Comparison of ENCODE assay signal across 27 cellular contexts in the genomic region with DNA sequence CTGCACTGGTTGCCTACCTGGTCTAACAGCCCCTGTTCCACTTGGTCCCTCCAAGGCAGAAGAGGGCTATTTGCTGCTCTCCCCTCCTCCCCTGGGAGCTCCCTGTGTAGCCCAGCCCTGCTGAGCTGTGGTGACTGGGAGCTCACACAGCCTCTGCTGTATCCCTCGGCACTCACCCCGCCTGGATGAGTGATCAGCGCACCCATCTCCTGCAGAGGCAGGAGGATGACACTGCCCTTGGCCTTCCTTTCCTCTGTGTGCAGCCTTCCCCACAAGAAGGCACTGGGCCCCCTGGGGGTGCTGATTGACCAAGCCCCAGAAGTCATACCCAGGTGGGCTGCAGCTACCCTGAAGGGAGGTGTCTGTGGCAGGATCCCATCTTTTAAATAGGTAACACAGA.
"Had no signal": no experiment of that assay in that cellular context is flagged by ENCODE, and none has a peak within 500 bp of the region (broad histone marks: within the 10 kb centered on the region; RNA-seq: fewer than 3 reads in every experiment).

No MANE protein-coding gene starts in this region.

- H3K4me1 ChIP-seq: gastroesophageal sphincter, heart right ventricle, neural progenitor cell, psoas muscle, right lobe of liver, testis, upper lobe of right lung had no signal

- H3K27me3 Mint-ChIP-seq: activated naive CD4-positive, alpha-beta T cell treated with anti-CD3 and anti-CD28 coated beads, Interleukin-2, amount 10 ng/mL, durations not matched to agents 7 days and 5 days; activated naive CD8-positive, alpha-beta T cell treated with anti-CD3 and anti-CD28 coated beads, Interleukin-2, amount 50 U/mL, for 24 hours had no signal

- H3K9ac ChIP-seq: neural progenitor cell had no signal

- H3K9me3 Mint-ChIP-seq: activated naive CD4-positive, alpha-beta T cell treated with anti-CD3 and anti-CD28 coated beads, Interleukin-2, amount 10 ng/mL, durations not matched to agents 7 days and 5 days; activated naive CD8-positive, alpha-beta T cell treated with anti-CD3 and anti-CD28 coated beads, Interleukin-2, amount 50 U/mL, for 24 hours; central memory CD8-positive, alpha-beta T cell; memory B cell; naive B cell; neural progenitor cell; stimulated activated effector memory CD8-positive, alpha-beta T cell treated with anti-CD3 and anti-CD28 coated beads, Interleukin-12 subunit alpha, Interleukin-12 subunit beta, amount 100 ng/mL, for 72 hours had no signal

- H3K9me3 ChIP-seq: gastroesophageal sphincter, heart right ventricle, mucosa of descending colon, ovary, psoas muscle, right lobe of liver, testis, upper lobe of right lung had no signal

- H3K4me3 ChIP-seq: gastroesophageal sphincter, heart right ventricle, mucosa of descending colon, neural progenitor cell, ovary, psoas muscle, right lobe of liver, smooth muscle cell, testis, upper lobe of right lung had no signal

- H3K4me1 Mint-ChIP-seq: activated naive CD4-positive, alpha-beta T cell treated with anti-CD3 and anti-CD28 coated beads, Interleukin-2, amount 10 ng/mL, durations not matched to agents 7 days and 5 days; activated naive CD8-positive, alpha-beta T cell treated with anti-CD3 and anti-CD28 coated beads, Interleukin-2, amount 50 U/mL, for 24 hours; central memory CD8-positive, alpha-beta T cell; memory B cell; naive B cell; stimulated activated effector memory CD8-positive, alpha-beta T cell treated with anti-CD3 and anti-CD28 coated beads, Interleukin-12 subunit alpha, Interleukin-12 subunit beta, amount 100 ng/mL, for 72 hours had no signal

- H3K27ac ChIP-seq: gastroesophageal sphincter, heart right ventricle, neural progenitor cell, ovary, psoas muscle, right lobe of liver, testis, upper lobe of right lung, VCaP had no signal

- H3K27ac Mint-ChIP-seq: activated naive CD4-positive, alpha-beta T cell treated with anti-CD3 and anti-CD28 coated beads, Interleukin-2, amount 10 ng/mL, durations not matched to agents 7 days and 5 days; activated naive CD8-positive, alpha-beta T cell treated with anti-CD3 and anti-CD28 coated beads, Interleukin-2, amount 50 U/mL, for 24 hours; memory B cell; neural progenitor cell; stimulated activated effector memory CD8-positive, alpha-beta T cell treated with anti-CD3 and anti-CD28 coated beads, Interleukin-12 subunit alpha, Interleukin-12 subunit beta, amount 100 ng/mL, for 72 hours had no signal

- H3K4me2 ChIP-seq: neural progenitor cell, smooth muscle cell had no signal

- H3K27me3 ChIP-seq: gastroesophageal sphincter, neural progenitor cell, ovary, right lobe of liver, testis, upper lobe of right lung had no signal

- ATAC-seq: activated naive CD8-positive, alpha-beta T cell treated with anti-CD3 and anti-CD28 coated beads, Interleukin-2, amount 50 U/mL, for 24 hours; gastroesophageal sphincter; heart right ventricle; psoas muscle; right lobe of liver; stimulated activated effector memory CD8-positive, alpha-beta T cell treated with anti-CD3 and anti-CD28 coated beads, Interleukin-12 subunit alpha, Interleukin-12 subunit beta, amount 100 ng/mL, for 72 hours; upper lobe of right lung had no signal

- H2AFZ ChIP-seq: neural progenitor cell had no signal

- DNase-seq: activated CD4-positive, CD25-positive, alpha-beta regulatory T cell treated with anti-CD3 and anti-CD28 coated beads, Interleukin-2, amount 50 U/mL, for 72 hours; activated CD8-positive, alpha-beta memory T cell treated with anti-CD3 and anti-CD28 coated beads for 24 hours; activated CD8-positive, alpha-beta memory T cell treated with anti-CD3 and anti-CD28 coated beads, Interleukin-2, amount 50 U/mL, for 48 hours; activated effector memory CD4-positive, alpha-beta T cell treated with Interleukin-2 at 50 U/mL for 16 hours; activated naive CD4-positive, alpha-beta T cell treated with anti-CD3 and anti-CD28 coated beads, Interleukin-2, amount 10 ng/mL, durations not matched to agents 7 days and 5 days; activated naive CD8-positive, alpha-beta T cell treated with anti-CD3 and anti-CD28 coated beads, Interleukin-2, amount 50 U/mL, for 24 hours; activated T-cell treated with anti-CD3 and anti-CD28 coated beads, Interleukin-2, amount 50 U/mL, for 48 hours; aorta; cortex of kidney; erythroblast; heart right ventricle; kidney glomerular epithelial cell; naive B cell; ovary; psoas muscle; right lobe of liver; stimulated activated CD4-positive, alpha-beta T cell treated with anti-CD3 and anti-CD28 coated beads, Interleukin-4, amount 100 ng/mL, for 24 hours; testis; upper lobe of right lung had no signal

- H3K36me3 Mint-ChIP-seq: activated naive CD4-positive, alpha-beta T cell treated with anti-CD3 and anti-CD28 coated beads, Interleukin-2, amount 10 ng/mL, durations not matched to agents 7 days and 5 days; memory B cell; naive B cell; neural progenitor cell; stimulated activated effector memory CD8-positive, alpha-beta T cell treated with anti-CD3 and anti-CD28 coated beads, Interleukin-12 subunit alpha, Interleukin-12 subunit beta, amount 100 ng/mL, for 72 hours had no signal

- H3K36me3 ChIP-seq: gastroesophageal sphincter, heart right ventricle, neural progenitor cell, ovary, right lobe of liver, upper lobe of right lung had no signal

- H3K4me3 Mint-ChIP-seq: activated naive CD4-positive, alpha-beta T cell treated with anti-CD3 and anti-CD28 coated beads, Interleukin-2, amount 10 ng/mL, durations not matched to agents 7 days and 5 days; activated naive CD8-positive, alpha-beta T cell treated with anti-CD3 and anti-CD28 coated beads, Interleukin-2, amount 50 U/mL, for 24 hours; central memory CD8-positive, alpha-beta T cell; memory B cell; naive B cell; neural progenitor cell; stimulated activated effector memory CD8-positive, alpha-beta T cell treated with anti-CD3 and anti-CD28 coated beads, Interleukin-12 subunit alpha, Interleukin-12 subunit beta, amount 100 ng/mL, for 72 hours had no signal
